In the genomic region with DNA sequence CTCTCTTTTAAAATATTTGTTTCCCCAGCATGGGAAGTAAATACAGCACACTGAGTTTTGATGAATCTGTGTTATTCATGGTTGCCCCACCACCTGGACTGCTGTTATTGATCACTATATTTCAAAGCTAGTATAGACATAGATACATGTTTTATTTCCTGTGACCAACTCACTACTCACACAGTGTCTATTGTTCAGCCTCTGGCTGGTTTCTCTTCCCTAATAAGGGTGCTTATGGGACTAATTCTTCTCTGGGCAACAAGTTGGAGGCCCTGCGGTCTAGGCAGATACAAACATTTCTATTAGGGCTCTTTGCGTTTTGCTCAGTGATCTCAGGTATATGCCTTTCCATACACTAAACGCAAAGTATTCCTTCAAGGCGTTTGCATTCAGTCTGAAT, we compare ENCODE assay signal across 1 cellular context.
TF ChIP-seq lines count a peak whose summit lies in the region.

No MANE protein-coding gene starts in this region.

TF ChIP-seq in GM12878, 131 proteins besides CTCF, POLR2A, EP300 and RAD21 (continued from another document):
- TF ChIP-seq IRF3 (IDR thresholded peaks at IDR 0.05) = no peak
- no peak for TF ChIP-seq SMAD1 (IDR thresholded peaks at IDR 0.05; ENCODE audit: low read depth, partially characterized antibody)
- no peak for TF ChIP-seq LARP7 (IDR thresholded peaks at IDR 0.05)
- TF ChIP-seq BHLHE40 (IDR thresholded peaks at IDR 0.05; ENCODE audit: borderline replicate concordance in 1 of 2, low read depth in 2 of 2, low read length in 1 of 2) = no peak
- no peak for TF ChIP-seq PAX8 (IDR thresholded peaks at IDR 0.05)
- no peak for TF ChIP-seq GABPA (IDR thresholded peaks at IDR 0.05; ENCODE audit: low read depth)
- no peak for TF ChIP-seq SUPT20H (IDR thresholded peaks at IDR 0.05; ENCODE audit: borderline replicate concordance, control insufficient read depth, low read depth, low read length)
- no peak for TF ChIP-seq KAT2A (conservative IDR thresholded peaks at IDR 0.05; ENCODE audit: control insufficient read depth, low read depth, low read length)
